Comparison of ENCODE assay signal across 8 cellular contexts in genomic region chr4:141711211-141711610, GRCh38.
DNase-seq lines count a peak whose midpoint lies in the region; ATAC-seq, FAIRE-seq and TF ChIP-seq lines count a peak whose summit lies in the region.

No MANE protein-coding gene starts in this region.

- no peak for DNase-seq in chondrocyte (ENCODE audit: low spot score)
- no peak for DNase-seq in osteocyte (ENCODE audit: extremely low spot score, unreplicated experiment)
- DNase-seq in frontal cortex (ENCODE audit: low spot score in 2 of 2): no peak
- no peak for DNase-seq in SKM-1 (lab: John Stamatoyannopoulos, UW; ENCODE audit: unreplicated experiment)

- H3K4me1 Mint-ChIP-seq in chondrocyte (ENCODE audit: low read depth) (peaks cover 15% of the 10 kb centered on the region), osteocyte (ENCODE audit: unreplicated experiment) (peaks cover 15% of the 10 kb centered on the region)

- no peaks in the 10 kb centered on the region for H3K27me3 Mint-ChIP-seq in chondrocyte (ENCODE audit: low read depth)
- no peaks in the 10 kb centered on the region for H3K27me3 Mint-ChIP-seq in osteocyte (ENCODE audit: unreplicated experiment)

- H3K9me3 Mint-ChIP-seq in chondrocyte (ENCODE audit: low read depth) (peaks cover 14% of the 10 kb centered on the region), osteocyte (ENCODE audit: unreplicated experiment) (peaks cover 15% of the 10 kb centered on the region)

- H3K36me3 Mint-ChIP-seq in chondrocyte (ENCODE audit: low read depth) (peaks cover 8% of the 10 kb centered on the region), osteocyte (ENCODE audit: unreplicated experiment) (peaks cover 7% of the 10 kb centered on the region)

- peak; percentile 73 for ATAC-seq in HG03354 (IDR thresholded peaks at IDR 0.05; ENCODE audit: poor library complexity, severe bottlenecking, unreplicated experiment)
- ATAC-seq in GM19397 (IDR thresholded peaks at IDR 0.05; ENCODE audit: unreplicated experiment): no peak
- ATAC-seq in GM19324 (IDR thresholded peaks at IDR 0.05; ENCODE audit: low FRiP score, unreplicated experiment): no peak

- H3K4me3 Mint-ChIP-seq in chondrocyte (ENCODE audit: unreplicated experiment) (no peak overlapping the region), osteocyte (ENCODE audit: unreplicated experiment) (no peak overlapping the region)

- FAIRE-seq in frontal cortex (lab: Jason Lieb, UNC): no peak

- TF ChIP-seq CTCF in GM12874 (IDR thresholded peaks at IDR 0.05; ENCODE audit: insufficient read depth, low read depth, low read length) (peak; percentile 47; the same call in 1 of the 2 replicates), chondrocyte (IDR thresholded peaks at IDR 0.05) (peak; percentile 87), osteocyte (IDR thresholded peaks at IDR 0.05) (peak; percentile 77)

- H3K27ac Mint-ChIP-seq in chondrocyte (ENCODE audit: unreplicated experiment) (no peak overlapping the region), osteocyte (ENCODE audit: unreplicated experiment) (no peak overlapping the region)
